ENCODE assay signal across 29 cellular contexts in the genomic region with DNA sequence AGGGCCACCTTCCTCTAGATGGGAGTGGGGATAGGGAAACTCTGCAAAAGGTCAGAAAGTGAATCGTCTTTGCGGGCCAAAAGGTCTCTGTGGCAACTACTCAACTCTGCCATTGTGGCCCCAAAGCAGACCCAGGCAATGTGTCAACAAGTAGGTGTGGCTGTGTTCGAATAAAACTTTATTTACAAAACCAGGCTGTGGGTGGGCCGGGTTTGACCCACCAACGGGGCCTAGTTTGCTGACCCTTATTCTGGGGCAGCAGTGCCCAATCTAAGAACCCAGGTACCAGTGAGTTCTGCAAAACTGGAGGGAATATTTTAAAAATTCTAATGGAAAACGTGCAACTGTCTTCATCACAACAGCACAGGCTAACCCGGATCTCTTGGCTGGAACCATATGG.
"Had no signal": no experiment of that assay in that cellular context is flagged by ENCODE, and none has a peak within 500 bp of the region (broad histone marks: within the 10 kb centered on the region; RNA-seq: fewer than 3 reads in every experiment).

No MANE protein-coding gene starts in this region.

- ATAC-seq: effector memory CD8-positive, alpha-beta T cell; left colon; mucosa of descending colon; natural killer cell treated with Interleukin-12 subunit alpha and Interleukin-12 subunit beta and Interleukin-15 and Interleukin-18, amount 100 ng/mL, for 72 hours; sciatic nerve; stimulated activated effector memory CD8-positive, alpha-beta T cell treated with anti-CD3 and anti-CD28 coated beads, Interleukin-12 subunit alpha, Interleukin-12 subunit beta, amount 100 ng/mL, for 72 hours had no signal

- H3K4me1 Mint-ChIP-seq: immature natural killer cell; memory B cell; naive B cell; stimulated activated effector memory CD8-positive, alpha-beta T cell treated with anti-CD3 and anti-CD28 coated beads, Interleukin-12 subunit alpha, Interleukin-12 subunit beta, amount 100 ng/mL, for 72 hours had no signal

- H3K4me1 ChIP-seq: neural progenitor cell, parathyroid adenoma had no signal

- H2AFZ ChIP-seq: neural progenitor cell, parathyroid adenoma had no signal

- FAIRE-seq: endometrium had no signal

- H3K36me3 ChIP-seq: esophagus squamous epithelium, neural progenitor cell, stomach, thyroid gland had no signal

- H3K4me2 ChIP-seq: neural progenitor cell, smooth muscle cell had no signal

- H3K27me3 ChIP-seq: esophagus squamous epithelium, neural progenitor cell, stomach, thyroid gland had no signal

- H3K79me2 ChIP-seq: parathyroid adenoma had no signal

- H3K27ac ChIP-seq: neural progenitor cell, parathyroid adenoma, thyroid gland had no signal

- H3K9ac ChIP-seq: neural progenitor cell, parathyroid adenoma had no signal

- H3K36me3 Mint-ChIP-seq: immature natural killer cell; memory B cell; mesothelial cell of epicardium; naive B cell; natural killer cell treated with Interleukin-12 subunit alpha and Interleukin-12 subunit beta and Interleukin-15 and Interleukin-18, amount 100 ng/mL, for 72 hours; neural progenitor cell; stimulated activated effector memory CD8-positive, alpha-beta T cell treated with anti-CD3 and anti-CD28 coated beads, Interleukin-12 subunit alpha, Interleukin-12 subunit beta, amount 100 ng/mL, for 72 hours had no signal

- H3K4me3 Mint-ChIP-seq: effector memory CD8-positive, alpha-beta T cell; immature natural killer cell; memory B cell; naive B cell; natural killer cell treated with Interleukin-12 subunit alpha and Interleukin-12 subunit beta and Interleukin-15 and Interleukin-18, amount 100 ng/mL, for 72 hours; neural progenitor cell; stimulated activated effector memory CD8-positive, alpha-beta T cell treated with anti-CD3 and anti-CD28 coated beads, Interleukin-12 subunit alpha, Interleukin-12 subunit beta, amount 100 ng/mL, for 72 hours had no signal

- H3K9me3 Mint-ChIP-seq: immature natural killer cell; natural killer cell treated with Interleukin-12 subunit alpha and Interleukin-12 subunit beta and Interleukin-15 and Interleukin-18, amount 100 ng/mL, for 72 hours; neural progenitor cell had no signal

- DNase-seq: cortex of kidney; effector memory CD8-positive, alpha-beta T cell; erythroblast; esophagus squamous epithelium; immature natural killer cell; islet precursor cell; kidney glomerular epithelial cell; left colon; left ventricle myocardium superior; mucosa of descending colon; naive B cell; stimulated activated CD4-positive, alpha-beta T cell treated with anti-CD3 and anti-CD28 coated beads, Interleukin-12 subunit alpha, Interleukin-12 subunit beta, amount 100 ng/mL, for 4 hours; stimulated activated CD4-positive, alpha-beta T cell treated with anti-CD3 and anti-CD28 coated beads, Interleukin-1b, Interleukin-23, amount 100 ng/mL, for 48 hours; stimulated activated CD4-positive, alpha-beta T cell treated with anti-CD3 and anti-CD28 coated beads, Interleukin-4, amount 100 ng/mL, for 1 hour; stimulated activated naive CD4-positive, alpha-beta T cell treated with Interleukin-2 at 50 U/mL for 16 hours; stomach; thyroid gland; trophoblast cell had no signal

- H3K9me3 ChIP-seq: esophagus squamous epithelium, mucosa of descending colon, stomach, thyroid gland had no signal

- H3K4me3 ChIP-seq: lung, mucosa of descending colon, neural progenitor cell, smooth muscle cell, stomach, thyroid gland had no signal

- H3K27ac Mint-ChIP-seq: effector memory CD8-positive, alpha-beta T cell; immature natural killer cell; memory B cell; mesothelial cell of epicardium; natural killer cell treated with Interleukin-12 subunit alpha and Interleukin-12 subunit beta and Interleukin-15 and Interleukin-18, amount 100 ng/mL, for 72 hours; progenitor cell of endocrine pancreas; stimulated activated effector memory CD8-positive, alpha-beta T cell treated with anti-CD3 and anti-CD28 coated beads, Interleukin-12 subunit alpha, Interleukin-12 subunit beta, amount 100 ng/mL, for 72 hours had no signal
